Comparison of ENCODE assay signal across 8 cellular contexts in genomic region chr16:87317766-87318121, GRCh38. TPM values are rescaled to one million over a fixed set of nuclear protein-coding genes. Genes with fewer than 3 reads are reported as not detected.
A peak's percentile ranks its signal among the peaks of the same experiment; 100 is the strongest.
DNase-seq lines count a peak whose midpoint lies in the region; ATAC-seq lines count a peak whose summit lies in the region.

No MANE protein-coding gene starts in this region.

- in situ Hi-C loops in SK-MEL-5 (cut with HindIII; ENCODE audit: low pct_unique_long_range_greater_than_20kb, low sequenced_read_pairs), result no loop called here

- H3K36me3 Mint-ChIP-seq in stimulated activated naive CD8-positive, alpha-beta T cell treated with anti-CD3 and anti-CD28 coated beads, Interleukin-15, Interleukin-2, amounts not matched to agents 100 ng/mL and 50 ng/mL, for 24 hours (ENCODE audit: low read depth), result peaks cover 16% of the 10 kb centered on the region

- H3K27me3 Mint-ChIP-seq in stimulated activated naive CD8-positive, alpha-beta T cell treated with anti-CD3 and anti-CD28 coated beads, Interleukin-15, Interleukin-2, amounts not matched to agents 100 ng/mL and 50 ng/mL, for 24 hours, result no peaks in the 10 kb centered on the region

- H3K27ac Mint-ChIP-seq in stimulated activated naive CD8-positive, alpha-beta T cell treated with anti-CD3 and anti-CD28 coated beads, Interleukin-15, Interleukin-2, amounts not matched to agents 100 ng/mL and 50 ng/mL, for 24 hours, result peak overlapping the region; percentile 98

- no peaks in the 10 kb centered on the region for H3K9me3 Mint-ChIP-seq in stimulated activated naive CD8-positive, alpha-beta T cell treated with anti-CD3 and anti-CD28 coated beads, Interleukin-15, Interleukin-2, amounts not matched to agents 100 ng/mL and 50 ng/mL, for 24 hours

- peak overlapping the region; percentile 97 for H3K4me3 Mint-ChIP-seq in stimulated activated naive CD8-positive, alpha-beta T cell treated with anti-CD3 and anti-CD28 coated beads, Interleukin-15, Interleukin-2, amounts not matched to agents 100 ng/mL and 50 ng/mL, for 24 hours

- DNase-seq in stimulated activated CD4-positive, alpha-beta T cell treated with anti-CD3 and anti-CD28 coated beads, Interleukin-12 subunit alpha, Interleukin-12 subunit beta, amount 100 ng/mL, for 48 hours (ENCODE audit: low read depth in 2 of 3, low spot score in 1 of 3), result peak; percentile 27 to 38 (median 29)
- DNase-seq in stimulated activated CD4-positive, alpha-beta T cell treated with anti-CD3 and anti-CD28 coated beads, Interleukin-4, amount 100 ng/mL, for 1 hour, result no peak
- DNase-seq in SK-MEL-5 (ENCODE audit: low read depth, low spot score), result peak; percentile 37
- DNase-seq in dermis blood vessel endothelial cell, result peak; percentile 66
- peak; percentile 61 to 73 for DNase-seq in lung microvascular endothelial cell (ENCODE audit: low read depth in 2 of 2)
- DNase-seq in NCI-H226, result no peak

- H3K4me1 Mint-ChIP-seq in stimulated activated naive CD8-positive, alpha-beta T cell treated with anti-CD3 and anti-CD28 coated beads, Interleukin-15, Interleukin-2, amounts not matched to agents 100 ng/mL and 50 ng/mL, for 24 hours (ENCODE audit: low read depth), result peaks cover 21% of the 10 kb centered on the region

- peak; percentile 37 for ATAC-seq in HG03135 (IDR thresholded peaks at IDR 0.05; ENCODE audit: unreplicated experiment)

RNA-seq across cellular contexts. Expression of gene C16orf95, which starts 0.6 kb away (rescaled TPM):
- total RNA-seq in SK-MEL-5 (2014; rRNA removed; shearing (Covaris generic)), result 2.6 and 3.4 TPM in 2 replicates
- 4.8 and 5.2 TPM in 2 replicates for polyA plus RNA-seq in SK-MEL-5 (2015; cell fraction: cytosol; rRNA removed)
- polyA plus RNA-seq in SK-MEL-5 (2015; cell fraction: nucleus; rRNA removed), result 2.0 and 4.9 TPM in 2 replicates
- 2.9 and 4.3 TPM in 2 replicates for total RNA-seq in dermis blood vessel endothelial cell
- total RNA-seq in lung microvascular endothelial cell, result 2.0 and 3.3 TPM in 2 replicates

Comparison
In these comparisons a context has a peak if more than half of its experiments do, and no peak if none do; other contexts are left out.
1. DNase-seq: peak in stimulated activated CD4-positive, alpha-beta T cell treated with anti-CD3 and anti-CD28 coated beads, Interleukin-12 subunit alpha, Interleukin-12 subunit beta, amount 100 ng/mL, for 48 hours (3 of 3), SK-MEL-5 (single experiment), dermis blood vessel endothelial cell (single experiment) and lung microvascular endothelial cell (2 of 2); none in stimulated activated CD4-positive, alpha-beta T cell treated with anti-CD3 and anti-CD28 coated beads, Interleukin-4, amount 100 ng/mL, for 1 hour (single experiment) and NCI-H226 (single experiment).